In the genomic region with DNA sequence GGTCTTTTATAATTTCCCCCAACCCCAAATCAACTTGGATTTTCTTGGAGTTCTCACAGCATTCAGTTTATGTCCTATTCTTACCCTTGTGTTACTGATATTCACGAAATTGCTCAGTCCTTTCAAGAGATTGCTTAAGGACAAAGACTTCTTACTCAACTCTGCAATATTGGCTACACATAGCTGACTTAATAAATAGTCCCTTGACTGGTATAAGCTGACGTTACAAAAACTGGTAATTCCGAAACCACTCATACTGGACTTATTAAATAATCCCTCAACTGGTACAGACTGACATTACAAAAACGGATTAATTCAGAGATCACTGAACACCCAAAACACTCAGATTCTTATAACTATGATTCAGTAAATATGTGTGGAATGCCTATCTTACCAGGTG, we compare ENCODE assay signal across 8 cellular contexts. TPM values are rescaled to one million over a fixed set of nuclear protein-coding genes. Genes with fewer than 3 reads are reported as not detected.
DNase-seq lines count a peak whose midpoint lies in the region; ATAC-seq, FAIRE-seq and TF ChIP-seq lines count a peak whose summit lies in the region.

No MANE protein-coding gene starts in this region.

- ATAC-seq in pancreas (no peak), HG03135 (IDR thresholded peaks at IDR 0.05; ENCODE audit: unreplicated experiment) (no peak), GM18867 (IDR thresholded peaks at IDR 0.05; ENCODE audit: unreplicated experiment) (no peak)

- H3K27ac Mint-ChIP-seq in Calu3 (ENCODE audit: unreplicated experiment) = peak overlapping the region; percentile 1

- 74% methylated on average over 4 of the region's 4 CpGs for WGBS in esophagus muscularis mucosa
- WGBS in pancreas, 2 donors = 72 to 78% methylated on average over 4 of the region's 4 CpGs

- H3K36me3 Mint-ChIP-seq in Calu3 (ENCODE audit: insufficient read depth, unreplicated experiment) = peaks cover 76% of the 10 kb centered on the region

- DNase-seq in Calu3 (no peak), Peyer's patch (no peak), esophagus muscularis mucosa (ENCODE audit: extremely low spot score) (no peak), pancreas (no peak), ACHN (no peak), GM19240 (ENCODE audit: insufficient read length, low spot score) (no peak)

- H3K27me3 ChIP-seq in Peyer's patch = no peaks in the 10 kb centered on the region
- H3K27me3 ChIP-seq in esophagus muscularis mucosa = no peaks in the 10 kb centered on the region
- H3K27me3 ChIP-seq in pancreas = no peaks in the 10 kb centered on the region

- peak overlapping the region; percentile 68 for H3K4me3 Mint-ChIP-seq in Calu3 (ENCODE audit: low read depth, unreplicated experiment)

- peaks cover 18% of the 10 kb centered on the region for H3K9me3 Mint-ChIP-seq in Calu3 (ENCODE audit: low read depth, unreplicated experiment)

- CTCF ChIA-PET in Calu3 (lab: Charles Lee) = no interaction called here

- no peaks in the 10 kb centered on the region for H3K27me3 Mint-ChIP-seq in Calu3 (ENCODE audit: unreplicated experiment)

- no peaks in the 10 kb centered on the region for H3K4me1 Mint-ChIP-seq in Calu3 (ENCODE audit: low read depth, unreplicated experiment)

- peak overlapping the region; percentile 64 to 84 (median 81) for H3K4me3 ChIP-seq in Peyer's patch
- peak overlapping the region; percentile 59 to 96 (median 74) for H3K4me3 ChIP-seq in esophagus muscularis mucosa
- H3K4me3 ChIP-seq in pancreas = peak overlapping the region in 3 of 4 donors; percentile 55 to 92 (median 63)

- no peak for TF ChIP-seq POLR2A in Peyer's patch (IDR thresholded peaks at IDR 0.05)
- no peak for TF ChIP-seq POLR2A in esophagus muscularis mucosa (IDR thresholded peaks at IDR 0.05; ENCODE audit: low read depth)

- TF ChIP-seq CTCF in Calu3 (IDR thresholded peaks at IDR 0.05; ENCODE audit: unreplicated experiment) = no peak
- no peak for TF ChIP-seq CTCF in Peyer's patch (IDR thresholded peaks at IDR 0.05)
- TF ChIP-seq CTCF in esophagus muscularis mucosa (IDR thresholded peaks at IDR 0.05) = no peak
- TF ChIP-seq CTCF in pancreas (IDR thresholded peaks at IDR 0.05) = no peak

- TF ChIP-seq EP300 in esophagus muscularis mucosa (IDR thresholded peaks at IDR 0.05) = no peak

- no peak overlapping the region for H3K27ac ChIP-seq in Peyer's patch
- peak overlapping the region in 1 of 4 donors; percentile 91 for H3K27ac ChIP-seq in esophagus muscularis mucosa (replicated peaks in 1 of 4)
- no peak overlapping the region for H3K27ac ChIP-seq in pancreas

- H3K4me1 ChIP-seq in Peyer's patch (peaks cover 0 to 9% (median 0%) of the 10 kb centered on the region in 4 donors), esophagus muscularis mucosa (peaks cover 17 to 26% (median 20%) of the 10 kb centered on the region in 4 donors), pancreas (no peaks in the 10 kb centered on the region)

- H3K9me3 ChIP-seq in Peyer's patch = peaks cover 0 to 67% (median 4%) of the 10 kb centered on the region in 4 donors
- H3K9me3 ChIP-seq in esophagus muscularis mucosa = peaks cover 0 to 87% (median 64%) of the 10 kb centered on the region in 4 donors
- H3K9me3 ChIP-seq in pancreas = peaks cover 0 to 4% (median 1%) of the 10 kb centered on the region in 4 donors

- no TSS peak for BruUV-seq in Calu3 (replicated peaks; lab: Mats Ljungman, UMichigan)

- peaks cover 0 to 42% (median 0%) of the 10 kb centered on the region in 3 donors for H3K36me3 ChIP-seq in Peyer's patch
- H3K36me3 ChIP-seq in esophagus muscularis mucosa = peaks cover 21 to 66% (median 39%) of the 10 kb centered on the region in 4 donors
- H3K36me3 ChIP-seq in pancreas = peaks cover 6 to 24% (median 9%) of the 10 kb centered on the region in 3 donors

- no peak for FAIRE-seq in pancreas (lab: Jason Lieb, UNC)

- in situ Hi-C loops in ACHN (cut with HindIII; ENCODE audit: low pct_ligation_motif_present, low pct_unique_long_range_greater_than_20kb, low sequenced_read_pairs) = no loop called here

- intact Hi-C loops in Calu3 (cut with micrococcal nuclease; ENCODE audit: unreplicated experiment) (no loop called here), esophagus muscularis mucosa (cut with DNase I) (no loop called here), pancreas (cut with DNase I) (no loop called here)

RNA-seq across cellular contexts. Expression of a gene that starts 0.9 kb away (rescaled TPM):
- total RNA-seq in Calu3 (2022) (9.3 and 10.3 TPM in 2 replicates), Peyer's patch (10 to 100 TPM in 1 of 4 donors, 1 to 10 TPM in 3; 1.2 to 14.9 (median 2.9) TPM), esophagus muscularis mucosa (1 to 10 TPM; 4.6 to 8.3 (median 7.6) TPM), pancreas (1 to 10 TPM; 1.3 to 3.6 (median 2.4) TPM)
- polyA plus RNA-seq in pancreas = 1 to 10 TPM; 1.9 to 3.3 TPM

RNA-seq across cellular contexts. Expression of a gene that starts 0.9 kb away (rescaled TPM):
- total RNA-seq in Calu3 (2022) (46.8 and 50.5 TPM in 2 replicates), Peyer's patch (10 to 100 TPM; 19.3 to 56.9 (median 41.6) TPM), esophagus muscularis mucosa (10 to 100 TPM; 15.4 to 18.9 (median 16.9) TPM), pancreas (10 to 100 TPM in 4 of 6 donors, 1 to 10 TPM in 2; 6.7 to 17.1 (median 10.6) TPM)
- 10 to 100 TPM; 18.2 to 27.5 TPM for polyA plus RNA-seq in pancreas

RNA-seq across cellular contexts. Expression of a gene that starts 21.1 kb away (rescaled TPM):
- total RNA-seq in Calu3 (2022) (46.9 and 51.2 TPM in 2 replicates), Peyer's patch (10 to 100 TPM; 19.0 to 35.8 (median 27.5) TPM), esophagus muscularis mucosa (10 to 100 TPM; 31.1 to 54.3 (median 42.8) TPM), pancreas (10 to 100 TPM in 4 of 6 donors, 1 to 10 TPM in 2; 9.2 to 15.4 (median 10.9) TPM)
- 10 to 100 TPM; 10.6 to 20.8 TPM for polyA plus RNA-seq in pancreas

RNA-seq across cellular contexts. Expression of a gene that starts 47.9 kb away (rescaled TPM):
- total RNA-seq in Calu3 (2022) (not detected in 2 replicates), Peyer's patch (1 to 10 TPM; 1.2 to 6.6 (median 2.2) TPM), esophagus muscularis mucosa (1 to 10 TPM; 1.2 to 4.0 (median 1.5) TPM), pancreas (1 to 10 TPM in 1 of 6 donors, under 1 TPM in 4, not detected in 1; 0.20 to 1.1 (median 0.78) TPM)
- polyA plus RNA-seq in pancreas = under 1 TPM; 0.05 to 0.23 TPM

RNA-seq across cellular contexts. Expression of a gene that starts 51.3 kb away (rescaled TPM):
- not detected in 2 replicates for total RNA-seq in Calu3 (2022)
- not detected for total RNA-seq in Peyer's patch
- not detected for total RNA-seq in esophagus muscularis mucosa
- total RNA-seq in pancreas = under 1 TPM in 2 of 6 donors, not detected in 4; 0.16 TPM
- under 1 TPM in 1 of 2 donors, not detected in 1; 0.05 TPM for polyA plus RNA-seq in pancreas
